ENCODE assay signal across 18 cellular contexts in genomic region chr11:89477175-89477574, GRCh38. TPM values are rescaled to one million over a fixed set of nuclear protein-coding genes. Genes with fewer than 3 reads are reported as not detected.
DNase-seq lines count a peak whose midpoint lies in the region; ATAC-seq, FAIRE-seq and TF ChIP-seq lines count a peak whose summit lies in the region.
"Had no signal": no experiment of that assay in that cellular context is flagged by ENCODE, and none has a peak within 500 bp of the region (broad histone marks: within the 10 kb centered on the region; RNA-seq: fewer than 3 reads in every experiment).

No MANE protein-coding gene starts in this region.

- H3K27me3 Mint-ChIP-seq in nephron progenitor cell (ENCODE audit: low read depth, poor library complexity), result peaks cover 5% of the 10 kb centered on the region
- H3K27me3 Mint-ChIP-seq: activated CD4-positive, alpha-beta T cell treated with anti-CD3 and anti-CD28 coated beads, Interleukin-2, amount 10 ng/mL, durations not matched to agents 24 days and 14 days; activated naive CD4-positive, alpha-beta T cell treated with anti-CD3 and anti-CD28 coated beads, Interleukin-2, amount 10 ng/mL, durations not matched to agents 7 days and 5 days; dendritic cell treated with granulocyte-macrophage colony-stimulating factor and Interleukin-4, amounts not matched to agents 40 ng/mL and 50 ng/mL, for 4 days; IgD-negative memory B cell had no signal

- H3K9me3 Mint-ChIP-seq in nephron progenitor cell, result no peaks in the 10 kb centered on the region
- H3K9me3 Mint-ChIP-seq: activated CD4-positive, alpha-beta T cell treated with anti-CD3 and anti-CD28 coated beads, Interleukin-2, amount 10 ng/mL, durations not matched to agents 24 days and 14 days; activated naive CD4-positive, alpha-beta T cell treated with anti-CD3 and anti-CD28 coated beads, Interleukin-2, amount 10 ng/mL, durations not matched to agents 7 days and 5 days; dendritic cell treated with granulocyte-macrophage colony-stimulating factor and Interleukin-4, amounts not matched to agents 40 ng/mL and 50 ng/mL, for 4 days had no signal

- no peak for TF ChIP-seq EP300 in HepG2 (IDR thresholded peaks at IDR 0.05; ENCODE audit: low read depth in 2 of 2, low read length in 2 of 2)
- TF ChIP-seq EP300 in HepG2 (CRISPR knock-in tag; IDR thresholded peaks at IDR 0.05; ENCODE audit: borderline replicate concordance), result no peak

- peak; percentile 63 for TF ChIP-seq CTCF in LNCAP (IDR thresholded peaks at IDR 0.05)
- peak; percentile 64 for TF ChIP-seq CTCF in VCaP (conservative IDR thresholded peaks at IDR 0.05)
- TF ChIP-seq CTCF in HepG2 (CRISPR knock-in tag; IDR thresholded peaks at IDR 0.05), result peak; percentile 17; the same call in 1 of the 2 replicates
- peak in 1 of 4 experiments; percentile 31 for TF ChIP-seq CTCF in prostate gland (IDR thresholded peaks at IDR 0.05)
- no peak for TF ChIP-seq CTCF in nephron progenitor cell (IDR thresholded peaks at IDR 0.05)

- in situ Hi-C loops in HepG2 (cut with HindIII; ENCODE audit: extremely low pct_ligation_motif_present, low pct_unique_long_range_greater_than_20kb), result no loop called here

- no peak for FAIRE-seq in HepG2 (lab: Jason Lieb, UNC)

- H3K27ac ChIP-seq in VCaP (no peak overlapping the region), HepG2 (ENCODE audit: extremely low read length, insufficient read depth, low read length) (no peak overlapping the region), prostate gland (no peak overlapping the region)
- H3K27ac ChIP-seq: esophagus squamous epithelium, heart left ventricle, psoas muscle had no signal

- peak; percentile 66 for ATAC-seq in HepG2
- ATAC-seq: heart left ventricle; psoas muscle; stimulated activated naive CD8-positive, alpha-beta T cell treated with anti-CD3 and anti-CD28 coated beads, Interleukin-15, Interleukin-2, amounts not matched to agents 100 U/mL and 50 U/mL, for 24 hours had no signal

- no peak overlapping the region for H3K4me3 Mint-ChIP-seq in nephron progenitor cell
- H3K4me3 Mint-ChIP-seq: activated CD4-positive, alpha-beta T cell treated with anti-CD3 and anti-CD28 coated beads, Interleukin-2, amount 10 ng/mL, durations not matched to agents 24 days and 14 days; activated naive CD4-positive, alpha-beta T cell treated with anti-CD3 and anti-CD28 coated beads, Interleukin-2, amount 10 ng/mL, durations not matched to agents 7 days and 5 days; dendritic cell treated with granulocyte-macrophage colony-stimulating factor and Interleukin-4, amounts not matched to agents 40 ng/mL and 50 ng/mL, for 4 days; IgD-negative memory B cell had no signal

- no peak overlapping the region for H3K4me2 ChIP-seq in HepG2 (ENCODE audit: low read depth, low read length)

- CTCF ChIA-PET in HepG2 (lab: Yijun Ruan, JAX; ENCODE audit: low intra/inter-chr PET ratio, low total read pairs), result no interaction called here

- DNase-seq in COR-L47 (lab: John Stamatoyannopoulos, UW) (peak; percentile 33), HepG2 (ENCODE audit: low spot score) (peak; percentile 4), prostate gland (ENCODE audit: low spot score) (no peak), nephron progenitor cell (no peak), MV-4-11 (lab: John Stamatoyannopoulos, UW) (no peak), HuH-7.5 (ENCODE audit: low spot score) (no peak)
- DNase-seq: activated CD4-positive, alpha-beta T cell treated with anti-CD3 and anti-CD28 coated beads, Interleukin-2, amount 10 ng/mL, durations not matched to agents 24 days and 14 days; activated naive CD4-positive, alpha-beta T cell treated with anti-CD3 and anti-CD28 coated beads, Interleukin-2, amount 10 ng/mL, durations not matched to agents 7 days and 5 days; esophagus squamous epithelium; heart left ventricle; psoas muscle; SIG-M5; stimulated activated naive CD8-positive, alpha-beta T cell treated with anti-CD3 and anti-CD28 coated beads, Interleukin-15, Interleukin-2, amounts not matched to agents 100 U/mL and 50 U/mL, for 24 hours; T-helper 9 cell had no signal

- H3K36me3 ChIP-seq in HepG2 (replicated peaks in 1 of 2; ENCODE audit: control insufficient read depth in 1 of 2, insufficient read depth in 2 of 2, low read length in 2 of 2) (no peaks in the 10 kb centered on the region), prostate gland (no peaks in the 10 kb centered on the region)
- H3K36me3 ChIP-seq: esophagus squamous epithelium had no signal

- TF ChIP-seq RAD21 in HepG2 (CRISPR knock-in tag; IDR thresholded peaks at IDR 0.05), result no peak

- no peaks in the 10 kb centered on the region for H3K4me1 ChIP-seq in HepG2 (ENCODE audit: insufficient read depth, low read length)
- H3K4me1 ChIP-seq in prostate gland (replicated peaks), result no peaks in the 10 kb centered on the region
- H3K4me1 ChIP-seq: esophagus squamous epithelium, psoas muscle had no signal

- under 1% methylated on average over 6 of the region's 6 CpGs for WGBS in HepG2 (ENCODE audit: low lambda C conversion rate)
- WGBS in prostate gland, result 73% methylated on average over 6 of the region's 6 CpGs

- BruUV-seq in HepG2 (replicated peaks; lab: Mats Ljungman, UMichigan), result no TSS peak

- no peaks in the 10 kb centered on the region for H4K20me1 ChIP-seq in HepG2 (ENCODE audit: insufficient read depth, low read length)

- H3K9me3 ChIP-seq in HepG2 (ENCODE audit: low read length) (no peaks in the 10 kb centered on the region), prostate gland (no peaks in the 10 kb centered on the region)
- H3K9me3 ChIP-seq: esophagus squamous epithelium, heart left ventricle, psoas muscle had no signal

- H3K4me1 Mint-ChIP-seq in nephron progenitor cell, result no peaks in the 10 kb centered on the region
- H3K4me1 Mint-ChIP-seq: activated CD4-positive, alpha-beta T cell treated with anti-CD3 and anti-CD28 coated beads, Interleukin-2, amount 10 ng/mL, durations not matched to agents 24 days and 14 days; activated naive CD4-positive, alpha-beta T cell treated with anti-CD3 and anti-CD28 coated beads, Interleukin-2, amount 10 ng/mL, durations not matched to agents 7 days and 5 days; IgD-negative memory B cell had no signal

- H3K4me3 ChIP-seq in HepG2 (replicated peaks in 1 of 3; ENCODE audit: insufficient read depth in 1 of 3, low read depth in 2 of 3, low read length in 3 of 3), result no peak overlapping the region
- H3K4me3 ChIP-seq in prostate gland, result no peak overlapping the region
- H3K4me3 ChIP-seq: esophagus squamous epithelium, heart left ventricle, psoas muscle had no signal

- H3K27ac Mint-ChIP-seq in nephron progenitor cell, result no peak overlapping the region
- H3K27ac Mint-ChIP-seq: activated CD4-positive, alpha-beta T cell treated with anti-CD3 and anti-CD28 coated beads, Interleukin-2, amount 10 ng/mL, durations not matched to agents 24 days and 14 days; activated naive CD4-positive, alpha-beta T cell treated with anti-CD3 and anti-CD28 coated beads, Interleukin-2, amount 10 ng/mL, durations not matched to agents 7 days and 5 days; dendritic cell treated with granulocyte-macrophage colony-stimulating factor and Interleukin-4, amounts not matched to agents 40 ng/mL and 50 ng/mL, for 4 days; IgD-negative memory B cell had no signal

- POLR2A ChIA-PET in HepG2 (lab: Yijun Ruan, JAX), result no interaction called here

- H2AFZ ChIP-seq in HepG2 (ENCODE audit: low read length), result no peak overlapping the region

- H3K27me3 ChIP-seq in HepG2 (ENCODE audit: control insufficient read depth in 1 of 2, insufficient read depth in 2 of 2, low read length in 2 of 2) (no peaks in the 10 kb centered on the region), prostate gland (replicated peaks; ENCODE audit: insufficient read depth) (no peaks in the 10 kb centered on the region)
- H3K27me3 ChIP-seq: esophagus squamous epithelium, heart left ventricle had no signal

- intact Hi-C loops in HepG2 (cut with micrococcal nuclease; ENCODE audit: unreplicated experiment), result loop anchor here (2.0 kb wide), 1 partner anchor 140 kb away; no protein-coding TSS in a partner anchor
- intact Hi-C loops in prostate gland (cut with DNase I), result no loop called here

- H3K9ac ChIP-seq in HepG2 (ENCODE audit: insufficient read depth, low read depth, low read length), result no peak overlapping the region

- H3K79me2 ChIP-seq in HepG2 (ENCODE audit: insufficient read depth, low read length), result no peaks in the 10 kb centered on the region

- TF ChIP-seq POLR2A in HepG2 (IDR thresholded peaks at IDR 0.05; ENCODE audit: insufficient read depth in 1 of 2, low read depth in 2 of 2, low read length in 2 of 2) (no peak), prostate gland (IDR thresholded peaks at IDR 0.05) (no peak)

- peaks cover 15% of the 10 kb centered on the region for H3K36me3 Mint-ChIP-seq in nephron progenitor cell (ENCODE audit: low read depth)
- H3K36me3 Mint-ChIP-seq: activated naive CD4-positive, alpha-beta T cell treated with anti-CD3 and anti-CD28 coated beads, Interleukin-2, amount 10 ng/mL, durations not matched to agents 7 days and 5 days had no signal

TF ChIP-seq in HepG2, 621 proteins besides CTCF, POLR2A, EP300 and RAD21:
- TF ChIP-seq STAG1 (CRISPR knock-in tag; IDR thresholded peaks at IDR 0.05) (peak; percentile 29), ZNF326 (CRISPR knock-in tag; IDR thresholded peaks at IDR 0.05; ENCODE audit: borderline replicate concordance) (no peak), ZNF737 (CRISPR knock-in tag; IDR thresholded peaks at IDR 0.05; ENCODE audit: borderline replicate concordance) (no peak)

RNA-seq across cellular contexts. Expression of gene NOX4, which starts 14.0 kb away (rescaled TPM):
- total RNA-seq in HepG2 (2016; rRNA removed; fragmentation: Illumina TruSeq; extraction: Trizol) (not detected in 2 replicates), prostate gland (1 to 10 TPM in 1 of 2 donors, under 1 TPM in 1; 0.62 to 1.6 TPM)
- total RNA-seq in HepG2 (2016; cell fraction: cytosol; rRNA removed; fragmentation: Illumina TruSeq; extraction: Trizol; ENCODE audit: low read depth), result not detected in 2 replicates
- total RNA-seq in HepG2 (2016; cell fraction: insoluble cytoplasmic fraction; rRNA removed; fragmentation: Illumina TruSeq; extraction: Trizol), result not detected in 2 replicates
- total RNA-seq in HepG2 (2016; cell fraction: membrane; rRNA removed; fragmentation: Illumina TruSeq; extraction: Trizol), result not detected in 2 replicates
- total RNA-seq in HepG2 (2016; cell fraction: nucleus; rRNA removed; fragmentation: Illumina TruSeq; extraction: Trizol), result not detected in 2 replicates
- polyA plus RNA-seq in HepG2 (2011; rRNA removed), result not detected in 2 replicates
- not detected in 2 replicates for polyA plus RNA-seq in HepG2 (2011; cell fraction: cytosol; rRNA removed)
- not detected in 2 replicates for polyA plus RNA-seq in HepG2 (2011; cell fraction: nucleus; rRNA removed)
- not detected in 2 replicates for polyA plus RNA-seq in HepG2 (2012)
- not detected in 2 replicates for polyA plus RNA-seq in HepG2 (2016; cell fraction: cytosol; fragmentation: Illumina TruSeq; extraction: Trizol; ENCODE audit: low read depth)
- polyA plus RNA-seq in HepG2 (2016; cell fraction: insoluble cytoplasmic fraction; fragmentation: Illumina TruSeq; extraction: Trizol; ENCODE audit: low read depth), result not detected in 2 replicates
- polyA plus RNA-seq in HepG2 (2016; cell fraction: membrane; fragmentation: Illumina TruSeq; extraction: Trizol; ENCODE audit: low read depth), result not detected in 2 replicates
- polyA plus RNA-seq in HepG2 (2016; cell fraction: nucleus; fragmentation: Illumina TruSeq; extraction: Trizol; ENCODE audit: insufficient read depth, low read depth), result not detected in 2 replicates
- polyA minus RNA-seq in HepG2 (2011; rRNA and poly(A)+ RNA removed; ENCODE audit: low replicate concordance), result not detected in 2 replicates
- polyA minus RNA-seq in HepG2 (2011; cell fraction: cytosol; rRNA and poly(A)+ RNA removed), result not detected in 2 replicates
- not detected in 2 replicates for polyA minus RNA-seq in HepG2 (2011; cell fraction: nucleus; rRNA and poly(A)+ RNA removed)
- total RNA-seq: activated CD4-positive, alpha-beta T cell treated with anti-CD3 and anti-CD28 coated beads, Interleukin-2, amount 10 ng/mL, durations not matched to agents 24 days and 14 days had no signal
- polyA plus RNA-seq: IgD-negative memory B cell had no signal

Comparison
In these comparisons a context has a peak if more than half of its experiments do, and no peak if none do; other contexts are left out.
1. DNase-seq: peak in COR-L47 (single experiment) and HepG2 (single experiment); none in prostate gland (single experiment), nephron progenitor cell (single experiment), MV-4-11 (single experiment) and HuH-7.5 (single experiment).